ENCODE assay signal across 16 cellular contexts in the genomic region with DNA sequence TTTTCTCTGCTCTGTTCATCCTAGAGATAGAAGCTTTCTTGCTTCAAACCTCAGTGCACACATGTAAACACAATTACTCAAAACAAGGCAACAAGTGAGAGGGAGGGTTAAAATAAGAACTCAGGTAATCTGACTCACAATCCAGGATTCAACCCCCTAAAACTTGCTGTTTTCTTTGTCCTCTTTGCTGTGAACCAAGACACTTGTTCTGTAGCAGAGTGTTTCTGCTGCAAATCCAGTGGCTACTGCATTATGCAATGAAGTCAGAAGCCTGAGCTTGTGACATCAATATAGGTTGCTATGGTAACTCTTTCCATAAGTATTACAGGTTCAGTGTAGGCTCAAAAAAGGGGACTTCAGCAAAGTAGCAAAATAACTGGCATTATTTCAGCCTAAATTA.
DNase-seq lines count a peak whose midpoint lies in the region; ATAC-seq and TF ChIP-seq lines count a peak whose summit lies in the region.
"Had no signal": no experiment of that assay in that cellular context is flagged by ENCODE, and none has a peak within 500 bp of the region (broad histone marks: within the 10 kb centered on the region; RNA-seq: fewer than 3 reads in every experiment).

No MANE protein-coding gene starts in this region.

- H3K9me3 ChIP-seq in parathyroid adenoma (ENCODE audit: control insufficient read depth, low read length), result no peaks in the 10 kb centered on the region
- H3K9me3 ChIP-seq in testis, result no peaks in the 10 kb centered on the region
- H3K9me3 ChIP-seq: A549, esophagus muscularis mucosa, ovary had no signal

- no peak for ATAC-seq in HG03342 (IDR thresholded peaks at IDR 0.05; ENCODE audit: unreplicated experiment)
- ATAC-seq: A549, left colon had no signal

- TF ChIP-seq POLR2A in testis (IDR thresholded peaks at IDR 0.05), result no peak

- intact Hi-C loops in testis (cut with DNase I; ENCODE audit: low total_unique reads), result no loop called here

- no peaks in the 10 kb centered on the region for H3K79me2 ChIP-seq in parathyroid adenoma

- H3K27ac ChIP-seq in parathyroid adenoma (peak overlapping the region; percentile 36), coronary artery (no peak overlapping the region), testis (no peak overlapping the region)
- H3K27ac ChIP-seq: esophagus muscularis mucosa, ovary, RWPE1 had no signal

- H2AFZ ChIP-seq in parathyroid adenoma, result no peak overlapping the region

- peak overlapping the region; percentile 20 for H3K4me2 ChIP-seq in parathyroid adenoma (ENCODE audit: low read length)
- H3K4me2 ChIP-seq: A549 had no signal

- no peak overlapping the region for H3K9ac ChIP-seq in parathyroid adenoma

- H3K36me3 ChIP-seq in parathyroid adenoma (ENCODE audit: control insufficient read depth, insufficient read depth, low read length) (no peaks in the 10 kb centered on the region), testis (ENCODE audit: low read depth, missing control alignments) (no peaks in the 10 kb centered on the region)
- H3K36me3 ChIP-seq: esophagus muscularis mucosa, ovary had no signal

- H3K4me3 ChIP-seq in parathyroid adenoma (ENCODE audit: low read depth, low read length), result no peak overlapping the region
- no peak overlapping the region for H3K4me3 ChIP-seq in coronary artery
- H3K4me3 ChIP-seq in testis, result no peak overlapping the region
- H3K4me3 ChIP-seq: A549, esophagus muscularis mucosa, ovary had no signal

- H3K4me1 ChIP-seq in parathyroid adenoma (peaks cover 3% of the 10 kb centered on the region), testis (no peaks in the 10 kb centered on the region)

- no peak for TF ChIP-seq CTCF in parathyroid adenoma (IDR thresholded peaks at IDR 0.05)
- no peak for TF ChIP-seq CTCF in coronary artery (IDR thresholded peaks at IDR 0.05)
- TF ChIP-seq CTCF in testis (IDR thresholded peaks at IDR 0.05), result no peak

- peak; percentile 17 for DNase-seq in NCI-H2029 (lab: John Stamatoyannopoulos, UW)
- no peak for DNase-seq in NCI-H2029 treated with DMSO at 0.1 percent for 48 hours (lab: John Stamatoyannopoulos, UW)
- peak; percentile 45 for DNase-seq in NOMO-1 treated with DMSO at 0.1 percent for 48 hours (lab: John Stamatoyannopoulos, UW; ENCODE audit: unreplicated experiment)
- DNase-seq in fibroblast of gingiva (ENCODE audit: low read depth), result peak; percentile 50
- no peak for DNase-seq in coronary artery (ENCODE audit: low spot score)
- DNase-seq in testis, result no peak
- DNase-seq: activated CD8-positive, alpha-beta memory T cell treated with anti-CD3 and anti-CD28 coated beads, Interleukin-2, amount 50 U/mL, for 48 hours; DMS 273 treated with DMSO at 0.1 percent for 48 hours; left colon; NCI-H1694; ovary had no signal

- H3K27me3 ChIP-seq in parathyroid adenoma (ENCODE audit: control insufficient read depth, insufficient read depth, low read length) (no peaks in the 10 kb centered on the region), testis (no peaks in the 10 kb centered on the region)
- H3K27me3 ChIP-seq: esophagus muscularis mucosa had no signal

Comparison
In these comparisons a context has a peak if more than half of its experiments do, and no peak if none do; other contexts are left out.
1. DNase-seq: peak in NCI-H2029 (single experiment), NOMO-1 treated with DMSO at 0.1 percent for 48 hours (single experiment) and fibroblast of gingiva (single experiment); none in NCI-H2029 treated with DMSO at 0.1 percent for 48 hours (single experiment), coronary artery (single experiment) and testis (single experiment).